ENCODE assay signal across 9 cellular contexts in genomic region chr16:27721548-27722265, GRCh38.
DNase-seq lines count a peak whose midpoint lies in the region; ATAC-seq and TF ChIP-seq lines count a peak whose summit lies in the region.
"Had no signal": no experiment of that assay in that cellular context is flagged by ENCODE, and none has a peak within 500 bp of the region (broad histone marks: within the 10 kb centered on the region; RNA-seq: fewer than 3 reads in every experiment).

No MANE protein-coding gene starts in this region.

- no peaks in the 10 kb centered on the region for H3K27me3 ChIP-seq in endodermal cell (ENCODE audit: control insufficient read depth, insufficient read depth, low read length, poor library complexity, severe bottlenecking)
- no peaks in the 10 kb centered on the region for H3K27me3 ChIP-seq in upper lobe of left lung
- no peaks in the 10 kb centered on the region for H3K27me3 ChIP-seq in PC-9 (ENCODE audit: insufficient read depth, low read depth)

- H3K36me3 ChIP-seq in endodermal cell (ENCODE audit: control insufficient read depth, insufficient read depth, low read length) = peaks cover 14% of the 10 kb centered on the region
- peaks cover 0 to 32% (median 15%) of the 10 kb centered on the region in 4 donors for H3K36me3 ChIP-seq in upper lobe of left lung
- 0 out of 2 replicates have a peak, but pooled peaks cover 7% of the 10 kb centered on the region for H3K36me3 ChIP-seq in PC-9 (ENCODE audit: low read depth)

- TF ChIP-seq POLR2A in upper lobe of left lung (IDR thresholded peaks at IDR 0.05) = no peak

- no peaks in the 10 kb centered on the region for H3K27me3 Mint-ChIP-seq in activated CD4-positive, alpha-beta T cell treated with anti-CD3 and anti-CD28 coated beads, Interleukin-2, amount 10 ng/mL, durations not matched to agents 7 days and 5 days
- no peaks in the 10 kb centered on the region for H3K27me3 Mint-ChIP-seq in endodermal cell (ENCODE audit: insufficient read depth)

- no peaks in the 10 kb centered on the region for H3K79me2 ChIP-seq in PC-9 (ENCODE audit: low read depth)

- H3K9ac ChIP-seq in endodermal cell (ENCODE audit: extremely low read depth, low read length, poor library complexity, severe bottlenecking) = no peak overlapping the region

- intact Hi-C loops in PC-9 (cut with micrococcal nuclease; ENCODE audit: unreplicated experiment) = no loop called here

- POLR2A ChIA-PET in activated CD4-positive, alpha-beta T cell treated with anti-CD3 and anti-CD28 coated beads, Interleukin-2, amount 10 ng/mL, durations not matched to agents 7 days and 5 days (lab: Charles Lee) = no interaction called here
- POLR2A ChIA-PET in PC-9 (lab: Charles Lee; ENCODE audit: unreplicated experiment) = no interaction called here

- TF ChIP-seq CTCF in endodermal cell (conservative IDR thresholded peaks at IDR 0.05) = no peak
- TF ChIP-seq CTCF in upper lobe of left lung (IDR thresholded peaks at IDR 0.05) = no peak
- no peak for TF ChIP-seq CTCF in PC-9 (conservative IDR thresholded peaks at IDR 0.05)

- peak overlapping the region; percentile 77 for H3K27ac Mint-ChIP-seq in activated CD4-positive, alpha-beta T cell treated with anti-CD3 and anti-CD28 coated beads, Interleukin-2, amount 10 ng/mL, durations not matched to agents 7 days and 5 days
- H3K27ac Mint-ChIP-seq in endodermal cell = peak overlapping the region; percentile 21

- no peak overlapping the region for H3K4me3 Mint-ChIP-seq in activated CD4-positive, alpha-beta T cell treated with anti-CD3 and anti-CD28 coated beads, Interleukin-2, amount 10 ng/mL, durations not matched to agents 7 days and 5 days
- no peak overlapping the region for H3K4me3 Mint-ChIP-seq in endodermal cell

- no peak overlapping the region for H3K4me2 ChIP-seq in PC-9

- H3K9me3 ChIP-seq in endodermal cell (ENCODE audit: control insufficient read depth, low read length) = no peaks in the 10 kb centered on the region
- no peaks in the 10 kb centered on the region for H3K9me3 ChIP-seq in upper lobe of left lung
- no peaks in the 10 kb centered on the region for H3K9me3 ChIP-seq in PC-9 (ENCODE audit: insufficient read depth, low read depth)

- no peaks in the 10 kb centered on the region for H3K4me1 Mint-ChIP-seq in activated CD4-positive, alpha-beta T cell treated with anti-CD3 and anti-CD28 coated beads, Interleukin-2, amount 10 ng/mL, durations not matched to agents 7 days and 5 days
- peaks cover 7% of the 10 kb centered on the region for H3K4me1 Mint-ChIP-seq in endodermal cell

- WGBS in endodermal cell (ENCODE audit: insufficient coverage in 1 of 2, insufficient read length in 1 of 2), 2 experiments = 91 to 92% methylated on average over 7 to 10 of the region's 10 CpGs
- WGBS in upper lobe of left lung, 2 donors = 75% methylated on average over 9 to 10 of the region's 10 CpGs

- ATAC-seq in upper lobe of left lung (ENCODE audit: low FRiP score in 2 of 2) (peak; percentile 66 to 89), HG02610 (IDR thresholded peaks at IDR 0.05; ENCODE audit: unreplicated experiment) (no peak)

- no peak for DNase-seq in activated CD4-positive, alpha-beta T cell treated with anti-CD3 and anti-CD28 coated beads, Interleukin-2, amount 10 ng/mL, durations not matched to agents 7 days and 5 days
- no peak for DNase-seq in activated CD4-positive, alpha-beta T cell treated with anti-CD3 and anti-CD28 coated beads for 1 hour
- no peak for DNase-seq in endodermal cell
- peak; percentile 74 for DNase-seq in mucosa of gallbladder (ENCODE audit: low spot score)
- DNase-seq in upper lobe of left lung = peak in 1 of 2 donors; percentile 28
- DNase-seq in PC-9 = no peak
- no peak for DNase-seq in G401 (ENCODE audit: low spot score)
- DNase-seq: MM.1S had no signal

- no peaks in the 10 kb centered on the region for H3K9me2 ChIP-seq in PC-9 (ENCODE audit: insufficient read depth)

- no peaks in the 10 kb centered on the region for H3K9me3 Mint-ChIP-seq in activated CD4-positive, alpha-beta T cell treated with anti-CD3 and anti-CD28 coated beads, Interleukin-2, amount 10 ng/mL, durations not matched to agents 7 days and 5 days
- no peaks in the 10 kb centered on the region for H3K9me3 Mint-ChIP-seq in endodermal cell

- H2AFZ ChIP-seq in PC-9 = no peak overlapping the region

- H4K20me1 ChIP-seq in PC-9 (ENCODE audit: insufficient read depth) = no peaks in the 10 kb centered on the region

- no TSS peak for BruUV-seq in PC-9 (replicated peaks; lab: Mats Ljungman, UMichigan)

- H3F3A ChIP-seq in PC-9 (ENCODE audit: insufficient read depth, low read depth) = no peaks in the 10 kb centered on the region

- H3K27ac ChIP-seq in endodermal cell (ENCODE audit: low read depth, low read length) = peak overlapping the region; percentile 6
- peak overlapping the region in 2 of 4 donors; percentile 48 to 62 for H3K27ac ChIP-seq in upper lobe of left lung
- H3K27ac ChIP-seq in PC-9 = no peak overlapping the region

- CTCF ChIA-PET in activated CD4-positive, alpha-beta T cell treated with anti-CD3 and anti-CD28 coated beads, Interleukin-2, amount 10 ng/mL, durations not matched to agents 7 days and 5 days (lab: Charles Lee) = interaction anchor here (0.5 kb wide), 1 partner anchor 385 kb away, joined by 3 read pairs; no protein-coding TSS in a partner anchor
- CTCF ChIA-PET in PC-9 (lab: Charles Lee) = interaction anchor here (0.6 kb wide), 1 partner anchor 324 kb away, joined by 9 read pairs; no protein-coding TSS in a partner anchor

- no peaks in the 10 kb centered on the region for H3K36me3 Mint-ChIP-seq in activated CD4-positive, alpha-beta T cell treated with anti-CD3 and anti-CD28 coated beads, Interleukin-2, amount 10 ng/mL, durations not matched to agents 7 days and 5 days (ENCODE audit: low read depth)
- H3K36me3 Mint-ChIP-seq in endodermal cell (ENCODE audit: low read depth) = peaks cover 49% of the 10 kb centered on the region

- H3K4me1 ChIP-seq in endodermal cell (ENCODE audit: control insufficient read depth, insufficient read depth, low read length) = no peaks in the 10 kb centered on the region
- H3K4me1 ChIP-seq in upper lobe of left lung = peaks cover 3 to 8% (median 7%) of the 10 kb centered on the region in 4 donors
- H3K4me1 ChIP-seq in PC-9 (replicated peaks; ENCODE audit: insufficient read depth) = no peaks in the 10 kb centered on the region

- in situ Hi-C loops in G401 (cut with HindIII; ENCODE audit: low sequenced_read_pairs) = no loop called here

- H3K4me3 ChIP-seq in endodermal cell (ENCODE audit: low read length) (no peak overlapping the region), upper lobe of left lung (no peak overlapping the region), PC-9 (no peak overlapping the region)

- no peak for TF ChIP-seq EP300 in upper lobe of left lung (IDR thresholded peaks at IDR 0.05)
